ENCODE assay signal across 9 cellular contexts in the genomic region with DNA sequence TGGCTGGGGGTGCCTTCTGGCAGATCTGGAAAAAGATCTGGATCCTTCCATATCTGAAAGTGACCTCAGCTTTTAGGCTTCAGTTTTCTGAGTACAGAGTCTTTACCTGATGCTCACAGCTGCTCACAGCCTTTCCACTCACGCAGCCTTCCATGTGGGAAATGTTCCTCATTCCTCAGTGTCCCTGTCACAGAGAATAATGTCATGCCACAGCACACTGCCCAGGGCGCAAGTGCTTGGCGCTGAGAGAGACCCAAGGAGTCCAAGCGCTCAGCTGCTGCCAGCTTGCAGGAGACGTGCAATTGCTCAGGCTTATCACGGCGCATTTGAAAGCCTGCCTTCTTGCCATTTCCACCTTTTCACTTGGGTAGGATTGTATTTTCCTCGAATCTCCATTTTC.
"Had no signal": no experiment of that assay in that cellular context is flagged by ENCODE, and none has a peak within 500 bp of the region (broad histone marks: within the 10 kb centered on the region; RNA-seq: fewer than 3 reads in every experiment).

No MANE protein-coding gene starts in this region.

- H3K4me1 ChIP-seq: HAP-1 had no signal

- H3K4me3 ChIP-seq: GM23248, HAP-1 had no signal

- H3K9ac ChIP-seq: GM23248 had no signal

- H3K4me1 Mint-ChIP-seq: IgD-negative memory B cell had no signal

- ATAC-seq: HCT116, HepG2 had no signal

- H3K9me3 ChIP-seq: HAP-1 had no signal

- H3K27ac ChIP-seq: GM23248, HL-60 had no signal

- H3K36me3 ChIP-seq: HAP-1 had no signal

- H3K27ac Mint-ChIP-seq: HFFc6, IgD-negative memory B cell had no signal

- H3K36me3 Mint-ChIP-seq: IgD-negative memory B cell had no signal

- DNase-seq: GM23248, GOT3, H7, HFFc6 had no signal

- H3K4me3 Mint-ChIP-seq: HFFc6, IgD-negative memory B cell had no signal
